8 cellular contexts compared by ENCODE assay signal in the genomic region with DNA sequence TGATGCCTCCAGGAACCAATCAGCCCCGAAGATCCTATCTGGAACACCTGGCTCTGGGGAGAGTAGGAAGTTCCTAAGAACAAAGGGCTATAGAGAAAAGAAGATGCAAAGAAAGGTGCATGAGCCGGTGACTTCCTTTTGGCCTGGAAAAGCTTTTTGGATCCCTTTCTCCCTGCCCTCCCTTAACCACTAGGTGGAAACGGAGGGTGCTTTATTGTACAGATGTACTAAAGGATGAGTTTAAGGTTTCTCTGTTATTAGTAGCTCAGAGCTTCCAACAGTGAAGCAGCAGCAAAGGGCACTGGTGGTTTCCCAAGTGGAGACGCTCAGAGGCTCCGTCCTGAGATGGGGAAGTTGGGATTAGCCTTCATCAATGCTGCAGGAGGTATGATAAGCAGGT. TPM values are rescaled to one million over a fixed set of nuclear protein-coding genes. Genes with fewer than 3 reads are reported as not detected.
DNase-seq lines count a peak whose midpoint lies in the region; ATAC-seq and TF ChIP-seq lines count a peak whose summit lies in the region.

No MANE protein-coding gene starts in this region.

- H3K4me3 ChIP-seq in HUES48 (ENCODE audit: low read depth, low read length) (no peak overlapping the region), uterus (no peak overlapping the region)

- peaks cover 2% of the 10 kb centered on the region; the same call in 1 of the 2 replicates for H3K36me3 Mint-ChIP-seq in WTC11

- peak overlapping the region; percentile 63; the same call in 1 of the 2 replicates for H3K27ac Mint-ChIP-seq in WTC11

- H3K4me3 Mint-ChIP-seq in WTC11: no peak overlapping the region

- CTCF ChIA-PET in WTC11 (lab: Charles Lee): interaction anchor here (0.5 to 4.1 kb wide), 14 partner anchors 9 to 352 kb away, joined by 3 to 43 read pairs (median 3); a partner anchor contains a TSS

- ATAC-seq in GM21423 (IDR thresholded peaks at IDR 0.05; ENCODE audit: unreplicated experiment) (peak; percentile 25), WTC11 (peak; percentile 86)

- peaks cover 25% of the 10 kb centered on the region for H3K4me1 Mint-ChIP-seq in WTC11

- intact Hi-C loops in uterus (cut with DNase I; ENCODE audit: low total_unique reads): no loop called here

- H3K27ac ChIP-seq in HUES48 (ENCODE audit: low read depth, low read length) (peak overlapping the region; percentile 76), uterus (no peak overlapping the region)

- H3K4me1 ChIP-seq in HUES48 (ENCODE audit: control insufficient read depth, insufficient read depth, low read length) (peaks cover 15% of the 10 kb centered on the region), uterus (no peaks in the 10 kb centered on the region)

- H3K9me3 ChIP-seq in HUES48 (ENCODE audit: control insufficient read depth, insufficient read depth, low read length) (no peaks in the 10 kb centered on the region), uterus (no peaks in the 10 kb centered on the region)

- TF ChIP-seq POLR2A in uterus (IDR thresholded peaks at IDR 0.05): no peak

- H3K9ac ChIP-seq in HUES48 (ENCODE audit: low read depth, low read length): no peak overlapping the region

- peaks cover 14% of the 10 kb centered on the region; the same call in 1 of the 2 replicates for H3K9me3 Mint-ChIP-seq in WTC11

- POLR2A ChIA-PET in WTC11 (lab: Charles Lee): interaction anchor here (1.5 kb wide), 1 partner anchor 11 kb away, joined by 7 read pairs; no protein-coding TSS in a partner anchor

- no peaks in the 10 kb centered on the region for H3K36me3 ChIP-seq in HUES48 (ENCODE audit: control insufficient read depth, insufficient read depth, low read length)
- no peaks in the 10 kb centered on the region for H3K36me3 ChIP-seq in uterus

- H3K27me3 Mint-ChIP-seq in WTC11 (ENCODE audit: low read depth): no peaks in the 10 kb centered on the region

- TF ChIP-seq CTCF in WTC11 (IDR thresholded peaks at IDR 0.05) (peak; percentile 20; the same call in 1 of the 2 replicates), uterus (IDR thresholded peaks at IDR 0.05) (peak in 3 of 4 experiments; percentile 18 to 42 (median 27))

- no peaks in the 10 kb centered on the region for H3K27me3 ChIP-seq in HUES48 (ENCODE audit: control insufficient read depth, insufficient read depth, low read length)
- H3K27me3 ChIP-seq in uterus: no peaks in the 10 kb centered on the region

- DNase-seq in NCI-H2171 treated with DMSO at 0.1 percent for 48 hours (lab: John Stamatoyannopoulos, UW) (peak; percentile 15), NCI-H2171 (lab: John Stamatoyannopoulos, UW) (no peak), WTC11 (ENCODE audit: low spot score) (no peak), iPS DF 19.7 (ENCODE audit: low read depth, low spot score) (peak; percentile 40), uterus (no peak), GOT3 (lab: John Stamatoyannopoulos, UW) (no peak)

TF ChIP-seq in WTC11, 78 proteins besides CTCF, POLR2A, EP300 and RAD21:
- TF ChIP-seq, protein P1, sequence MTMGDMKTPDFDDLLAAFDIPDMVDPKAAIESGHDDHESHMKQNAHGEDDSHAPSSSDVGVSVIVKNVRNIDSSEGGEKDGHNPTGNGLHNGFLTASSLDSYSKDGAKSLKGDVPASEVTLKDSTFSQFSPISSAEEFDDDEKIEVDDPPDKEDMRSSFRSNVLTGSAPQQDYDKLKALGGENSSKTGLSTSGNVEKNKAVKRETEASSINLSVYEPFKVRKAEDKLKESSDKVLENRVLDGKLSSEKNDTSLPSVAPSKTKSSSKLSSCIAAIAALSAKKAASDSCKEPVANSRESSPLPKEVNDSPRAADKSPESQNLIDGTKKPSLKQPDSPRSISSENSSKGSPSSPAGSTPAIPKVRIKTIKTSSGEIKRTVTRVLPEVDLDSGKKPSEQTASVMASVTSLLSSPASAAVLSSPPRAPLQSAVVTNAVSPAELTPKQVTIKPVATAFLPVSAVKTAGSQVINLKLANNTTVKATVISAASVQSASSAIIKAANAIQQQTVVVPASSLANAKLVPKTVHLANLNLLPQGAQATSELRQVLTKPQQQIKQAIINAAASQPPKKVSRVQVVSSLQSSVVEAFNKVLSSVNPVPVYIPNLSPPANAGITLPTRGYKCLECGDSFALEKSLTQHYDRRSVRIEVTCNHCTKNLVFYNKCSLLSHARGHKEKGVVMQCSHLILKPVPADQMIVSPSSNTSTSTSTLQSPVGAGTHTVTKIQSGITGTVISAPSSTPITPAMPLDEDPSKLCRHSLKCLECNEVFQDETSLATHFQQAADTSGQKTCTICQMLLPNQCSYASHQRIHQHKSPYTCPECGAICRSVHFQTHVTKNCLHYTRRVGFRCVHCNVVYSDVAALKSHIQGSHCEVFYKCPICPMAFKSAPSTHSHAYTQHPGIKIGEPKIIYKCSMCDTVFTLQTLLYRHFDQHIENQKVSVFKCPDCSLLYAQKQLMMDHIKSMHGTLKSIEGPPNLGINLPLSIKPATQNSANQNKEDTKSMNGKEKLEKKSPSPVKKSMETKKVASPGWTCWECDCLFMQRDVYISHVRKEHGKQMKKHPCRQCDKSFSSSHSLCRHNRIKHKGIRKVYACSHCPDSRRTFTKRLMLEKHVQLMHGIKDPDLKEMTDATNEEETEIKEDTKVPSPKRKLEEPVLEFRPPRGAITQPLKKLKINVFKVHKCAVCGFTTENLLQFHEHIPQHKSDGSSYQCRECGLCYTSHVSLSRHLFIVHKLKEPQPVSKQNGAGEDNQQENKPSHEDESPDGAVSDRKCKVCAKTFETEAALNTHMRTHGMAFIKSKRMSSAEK (CRISPR knock-in tag; IDR thresholded peaks at IDR 0.05; ENCODE audit: borderline replicate concordance): no peak
- TF ChIP-seq FOXJ3 (CRISPR knock-in tag; IDR thresholded peaks at IDR 0.05; ENCODE audit: borderline replicate concordance) (no peak), NFATC4 (CRISPR knock-in tag; IDR thresholded peaks at IDR 0.05) (no peak), PRRX2 (CRISPR knock-in tag; IDR thresholded peaks at IDR 0.05) (no peak), FOXK1 (CRISPR knock-in tag; IDR thresholded peaks at IDR 0.05) (no peak), SP1 (CRISPR knock-in tag; conservative IDR thresholded peaks at IDR 0.05) (no peak), ZNF121 (CRISPR knock-in tag; IDR thresholded peaks at IDR 0.05) (no peak), CBFB (CRISPR knock-in tag; IDR thresholded peaks at IDR 0.05; ENCODE audit: low read depth) (no peak), ETV6 (CRISPR knock-in tag; IDR thresholded peaks at IDR 0.05) (no peak), ELF4 (CRISPR knock-in tag; IDR thresholded peaks at IDR 0.05; ENCODE audit: low read depth) (no peak), TEAD1 (CRISPR knock-in tag; IDR thresholded peaks at IDR 0.05) (no peak), ZNF138 (CRISPR knock-in tag; conservative IDR thresholded peaks at IDR 0.05) (no peak)
- TF ChIP-seq, protein P2, sequence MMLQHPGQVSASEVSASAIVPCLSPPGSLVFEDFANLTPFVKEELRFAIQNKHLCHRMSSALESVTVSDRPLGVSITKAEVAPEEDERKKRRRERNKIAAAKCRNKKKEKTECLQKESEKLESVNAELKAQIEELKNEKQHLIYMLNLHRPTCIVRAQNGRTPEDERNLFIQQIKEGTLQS (CRISPR knock-in tag; conservative IDR thresholded peaks at IDR 0.05): no peak
- TF ChIP-seq, protein P3, sequence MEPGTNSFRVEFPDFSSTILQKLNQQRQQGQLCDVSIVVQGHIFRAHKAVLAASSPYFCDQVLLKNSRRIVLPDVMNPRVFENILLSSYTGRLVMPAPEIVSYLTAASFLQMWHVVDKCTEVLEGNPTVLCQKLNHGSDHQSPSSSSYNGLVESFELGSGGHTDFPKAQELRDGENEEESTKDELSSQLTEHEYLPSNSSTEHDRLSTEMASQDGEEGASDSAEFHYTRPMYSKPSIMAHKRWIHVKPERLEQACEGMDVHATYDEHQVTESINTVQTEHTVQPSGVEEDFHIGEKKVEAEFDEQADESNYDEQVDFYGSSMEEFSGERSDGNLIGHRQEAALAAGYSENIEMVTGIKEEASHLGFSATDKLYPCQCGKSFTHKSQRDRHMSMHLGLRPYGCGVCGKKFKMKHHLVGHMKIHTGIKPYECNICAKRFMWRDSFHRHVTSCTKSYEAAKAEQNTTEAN (CRISPR knock-in tag; IDR thresholded peaks at IDR 0.05): no peak
- TF ChIP-seq, protein P4, sequence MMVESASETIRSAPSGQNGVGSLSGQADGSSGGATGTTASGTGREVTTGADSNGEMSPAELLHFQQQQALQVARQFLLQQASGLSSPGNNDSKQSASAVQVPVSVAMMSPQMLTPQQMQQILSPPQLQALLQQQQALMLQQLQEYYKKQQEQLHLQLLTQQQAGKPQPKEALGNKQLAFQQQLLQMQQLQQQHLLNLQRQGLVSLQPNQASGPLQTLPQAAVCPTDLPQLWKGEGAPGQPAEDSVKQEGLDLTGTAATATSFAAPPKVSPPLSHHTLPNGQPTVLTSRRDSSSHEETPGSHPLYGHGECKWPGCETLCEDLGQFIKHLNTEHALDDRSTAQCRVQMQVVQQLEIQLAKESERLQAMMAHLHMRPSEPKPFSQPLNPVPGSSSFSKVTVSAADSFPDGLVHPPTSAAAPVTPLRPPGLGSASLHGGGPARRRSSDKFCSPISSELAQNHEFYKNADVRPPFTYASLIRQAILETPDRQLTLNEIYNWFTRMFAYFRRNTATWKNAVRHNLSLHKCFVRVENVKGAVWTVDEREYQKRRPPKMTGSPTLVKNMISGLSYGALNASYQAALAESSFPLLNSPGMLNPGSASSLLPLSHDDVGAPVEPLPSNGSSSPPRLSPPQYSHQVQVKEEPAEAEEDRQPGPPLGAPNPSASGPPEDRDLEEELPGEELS (CRISPR knock-in tag; IDR thresholded peaks at IDR 0.05): no peak
- TF ChIP-seq, protein P5, sequence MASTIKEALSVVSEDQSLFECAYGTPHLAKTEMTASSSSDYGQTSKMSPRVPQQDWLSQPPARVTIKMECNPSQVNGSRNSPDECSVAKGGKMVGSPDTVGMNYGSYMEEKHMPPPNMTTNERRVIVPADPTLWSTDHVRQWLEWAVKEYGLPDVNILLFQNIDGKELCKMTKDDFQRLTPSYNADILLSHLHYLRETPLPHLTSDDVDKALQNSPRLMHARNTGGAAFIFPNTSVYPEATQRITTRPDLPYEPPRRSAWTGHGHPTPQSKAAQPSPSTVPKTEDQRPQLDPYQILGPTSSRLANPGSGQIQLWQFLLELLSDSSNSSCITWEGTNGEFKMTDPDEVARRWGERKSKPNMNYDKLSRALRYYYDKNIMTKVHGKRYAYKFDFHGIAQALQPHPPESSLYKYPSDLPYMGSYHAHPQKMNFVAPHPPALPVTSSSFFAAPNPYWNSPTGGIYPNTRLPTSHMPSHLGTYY (CRISPR knock-in tag; IDR thresholded peaks at IDR 0.05): no peak
- TF ChIP-seq, protein P6, sequence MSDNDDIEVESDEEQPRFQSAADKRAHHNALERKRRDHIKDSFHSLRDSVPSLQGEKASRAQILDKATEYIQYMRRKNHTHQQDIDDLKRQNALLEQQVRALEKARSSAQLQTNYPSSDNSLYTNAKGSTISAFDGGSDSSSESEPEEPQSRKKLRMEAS (CRISPR knock-in tag; IDR thresholded peaks at IDR 0.05): no peak

RNA-seq across cellular contexts. Expression of a gene that starts 6.0 kb away (rescaled TPM):
- not detected in 3 replicates for total RNA-seq in WTC11 (2021)
- under 1 TPM in 2 of 4 donors, not detected in 2; 0.21 to 0.70 TPM for total RNA-seq in uterus

Comparison
In these comparisons a context has a peak if more than half of its experiments do, and no peak if none do; other contexts are left out.
1. DNase-seq: peak in NCI-H2171 treated with DMSO at 0.1 percent for 48 hours (single experiment) and iPS DF 19.7 (single experiment); none in NCI-H2171 (single experiment), WTC11 (single experiment), uterus (0 of 2) and GOT3 (single experiment).